In genomic region chr5:39115644-39116346, GRCh38 we compare ENCODE assay signal across 1 cellular context.
TF ChIP-seq lines count a peak whose summit lies in the region.

No MANE protein-coding gene starts in this region.

TF ChIP-seq in K562, 482 proteins besides CTCF, POLR2A, EP300 and RAD21 (continued from another document):
- TF ChIP-seq FOXM1 (IDR thresholded peaks at IDR 0.05; ENCODE audit: low read depth) (0 out of 2 replicates have a peak, but pooled peaks have one; percentile 12), FOXM1 (CRISPR knock-in tag; IDR thresholded peaks at IDR 0.05; ENCODE audit: low read depth) (no peak), NCOA6 (IDR thresholded peaks at IDR 0.05) (no peak), KHSRP (IDR thresholded peaks at IDR 0.05) (no peak), GABPB1 (CRISPR knock-in tag; IDR thresholded peaks at IDR 0.05) (no peak), ZNF764 (CRISPR knock-in tag; IDR thresholded peaks at IDR 0.05; ENCODE audit: low read depth) (no peak), PATZ1 (CRISPR knock-in tag; IDR thresholded peaks at IDR 0.05; ENCODE audit: borderline replicate concordance) (no peak), CSDE1 (IDR thresholded peaks at IDR 0.05) (0 out of 4 replicates have a peak, but pooled peaks of 1 of the 2 experiments have one; percentile 22), ZNF24 (IDR thresholded peaks at IDR 0.05) (no peak), GATAD2B (IDR thresholded peaks at IDR 0.05; ENCODE audit: borderline replicate concordance) (peak; percentile 26; the same call in 1 of the 2 replicates), NRF1 (conservative IDR thresholded peaks at IDR 0.05 in 1 of 2, IDR thresholded peaks at IDR 0.05 in 1 of 2) (no peak), MEIS2 (IDR thresholded peaks at IDR 0.05; ENCODE audit: partially characterized antibody) (no peak), JUND (IDR thresholded peaks at IDR 0.05; ENCODE audit: borderline replicate concordance, low read depth, low read length) (no peak), JUND (tag; IDR thresholded peaks at IDR 0.05; ENCODE audit: borderline replicate concordance, low read depth, low read length) (no peak)
- TF ChIP-seq, protein P1, sequence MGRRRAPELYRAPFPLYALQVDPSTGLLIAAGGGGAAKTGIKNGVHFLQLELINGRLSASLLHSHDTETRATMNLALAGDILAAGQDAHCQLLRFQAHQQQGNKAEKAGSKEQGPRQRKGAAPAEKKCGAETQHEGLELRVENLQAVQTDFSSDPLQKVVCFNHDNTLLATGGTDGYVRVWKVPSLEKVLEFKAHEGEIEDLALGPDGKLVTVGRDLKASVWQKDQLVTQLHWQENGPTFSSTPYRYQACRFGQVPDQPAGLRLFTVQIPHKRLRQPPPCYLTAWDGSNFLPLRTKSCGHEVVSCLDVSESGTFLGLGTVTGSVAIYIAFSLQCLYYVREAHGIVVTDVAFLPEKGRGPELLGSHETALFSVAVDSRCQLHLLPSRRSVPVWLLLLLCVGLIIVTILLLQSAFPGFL (CRISPR knock-in tag; IDR thresholded peaks at IDR 0.05): no peak
- TF ChIP-seq, protein P2, sequence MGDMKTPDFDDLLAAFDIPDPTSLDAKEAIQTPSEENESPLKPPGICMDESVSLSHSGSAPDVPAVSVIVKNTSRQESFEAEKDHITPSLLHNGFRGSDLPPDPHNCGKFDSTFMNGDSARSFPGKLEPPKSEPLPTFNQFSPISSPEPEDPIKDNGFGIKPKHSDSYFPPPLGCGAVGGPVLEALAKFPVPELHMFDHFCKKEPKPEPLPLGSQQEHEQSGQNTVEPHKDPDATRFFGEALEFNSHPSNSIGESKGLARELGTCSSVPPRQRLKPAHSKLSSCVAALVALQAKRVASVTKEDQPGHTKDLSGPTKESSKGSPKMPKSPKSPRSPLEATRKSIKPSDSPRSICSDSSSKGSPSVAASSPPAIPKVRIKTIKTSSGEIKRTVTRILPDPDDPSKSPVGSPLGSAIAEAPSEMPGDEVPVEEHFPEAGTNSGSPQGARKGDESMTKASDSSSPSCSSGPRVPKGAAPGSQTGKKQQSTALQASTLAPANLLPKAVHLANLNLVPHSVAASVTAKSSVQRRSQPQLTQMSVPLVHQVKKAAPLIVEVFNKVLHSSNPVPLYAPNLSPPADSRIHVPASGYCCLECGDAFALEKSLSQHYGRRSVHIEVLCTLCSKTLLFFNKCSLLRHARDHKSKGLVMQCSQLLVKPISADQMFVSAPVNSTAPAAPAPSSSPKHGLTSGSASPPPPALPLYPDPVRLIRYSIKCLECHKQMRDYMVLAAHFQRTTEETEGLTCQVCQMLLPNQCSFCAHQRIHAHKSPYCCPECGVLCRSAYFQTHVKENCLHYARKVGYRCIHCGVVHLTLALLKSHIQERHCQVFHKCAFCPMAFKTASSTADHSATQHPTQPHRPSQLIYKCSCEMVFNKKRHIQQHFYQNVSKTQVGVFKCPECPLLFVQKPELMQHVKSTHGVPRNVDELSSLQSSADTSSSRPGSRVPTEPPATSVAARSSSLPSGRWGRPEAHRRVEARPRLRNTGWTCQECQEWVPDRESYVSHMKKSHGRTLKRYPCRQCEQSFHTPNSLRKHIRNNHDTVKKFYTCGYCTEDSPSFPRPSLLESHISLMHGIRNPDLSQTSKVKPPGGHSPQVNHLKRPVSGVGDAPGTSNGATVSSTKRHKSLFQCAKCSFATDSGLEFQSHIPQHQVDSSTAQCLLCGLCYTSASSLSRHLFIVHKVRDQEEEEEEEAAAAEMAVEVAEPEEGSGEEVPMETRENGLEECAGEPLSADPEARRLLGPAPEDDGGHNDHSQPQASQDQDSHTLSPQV (IDR thresholded peaks at IDR 0.05): peak; percentile 12; the same call in 1 of the 2 replicates
- TF ChIP-seq, protein P3, sequence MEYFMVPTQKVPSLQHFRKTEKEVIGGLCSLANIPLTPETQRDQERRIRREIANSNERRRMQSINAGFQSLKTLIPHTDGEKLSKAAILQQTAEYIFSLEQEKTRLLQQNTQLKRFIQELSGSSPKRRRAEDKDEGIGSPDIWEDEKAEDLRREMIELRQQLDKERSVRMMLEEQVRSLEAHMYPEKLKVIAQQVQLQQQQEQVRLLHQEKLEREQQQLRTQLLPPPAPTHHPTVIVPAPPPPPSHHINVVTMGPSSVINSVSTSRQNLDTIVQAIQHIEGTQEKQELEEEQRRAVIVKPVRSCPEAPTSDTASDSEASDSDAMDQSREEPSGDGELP (CRISPR knock-in tag; IDR thresholded peaks at IDR 0.05; ENCODE audit: borderline replicate concordance): no peak
